In genomic region chr6:80543598-80544181, GRCh38 we compare ENCODE assay signal across 13 cellular contexts.
DNase-seq lines count a peak whose midpoint lies in the region; ATAC-seq and TF ChIP-seq lines count a peak whose summit lies in the region.
"Had no signal": no experiment of that assay in that cellular context is flagged by ENCODE, and none has a peak within 500 bp of the region (broad histone marks: within the 10 kb centered on the region; RNA-seq: fewer than 3 reads in every experiment).

No MANE protein-coding gene starts in this region.

- H2AFZ ChIP-seq in neuronal stem cell (ENCODE audit: low read length), result peak overlapping the region; percentile 82

- no peak overlapping the region for H3K14ac ChIP-seq in neuronal stem cell (ENCODE audit: low read length)

- no peaks in the 10 kb centered on the region for H3K9me3 ChIP-seq in neuronal stem cell (replicated peaks in 1 of 2; ENCODE audit: control insufficient read depth in 2 of 2, insufficient read depth in 1 of 2, low read depth in 1 of 2, low read length in 2 of 2)

- H2BK5ac ChIP-seq in neuronal stem cell (ENCODE audit: low read length), result no peak overlapping the region

- no peaks in the 10 kb centered on the region for H3K27me3 ChIP-seq in neuronal stem cell (ENCODE audit: control insufficient read depth in 3 of 3, insufficient read depth in 3 of 3, low read depth in 1 of 3, low read length in 3 of 3)
- H3K27me3 ChIP-seq: gastrocnemius medialis had no signal

- POLR2A ChIA-PET in naive thymus-derived CD8-positive, alpha-beta T cell (lab: Charles Lee), result no interaction called here

- H3K9ac ChIP-seq in neuronal stem cell (ENCODE audit: low read depth, low read length, poor library complexity), result no peak overlapping the region

- peaks cover 3 to 20% of the 10 kb centered on the region in 2 donors for H3K4me1 ChIP-seq in neuronal stem cell (ENCODE audit: control insufficient read depth in 2 of 2, insufficient read depth in 1 of 2, low read depth in 1 of 2, low read length in 2 of 2)
- H3K4me1 ChIP-seq: gastrocnemius medialis had no signal

- DNase-seq in LHCN-M2 (ENCODE audit: low read depth) (peak; percentile 99), chondrocyte (ENCODE audit: low spot score) (no peak), neuronal stem cell (ENCODE audit: low spot score) (no peak)
- DNase-seq in activated naive CD4-positive, alpha-beta T cell treated with anti-CD3 and anti-CD28 coated beads, Interleukin-2, amount 50 U/mL, for 16 hours, result no peak
- DNase-seq in naive thymus-derived CD8-positive, alpha-beta T cell, result no peak
- DNase-seq: activated CD4-positive, alpha-beta T cell treated with anti-CD3 and anti-CD28 coated beads, Interleukin-2, amount 50 U/mL, for 48 hours; aorta; gastrocnemius medialis; NCI-H2081 had no signal

- H2BK120ac ChIP-seq in neuronal stem cell (ENCODE audit: low read depth, low read length), result no peak overlapping the region

- H3K4me2 ChIP-seq in neuronal stem cell (ENCODE audit: insufficient read depth, low read length, poor library complexity, severe bottlenecking), result no peak overlapping the region

- no peak overlapping the region for H2BK12ac ChIP-seq in neuronal stem cell (ENCODE audit: low read length)

- H3K79me1 ChIP-seq in neuronal stem cell (ENCODE audit: low read depth, low read length), result no peaks in the 10 kb centered on the region

- H3K4me3 Mint-ChIP-seq in chondrocyte (ENCODE audit: unreplicated experiment), result peak overlapping the region; percentile 33
- H3K4me3 Mint-ChIP-seq in naive thymus-derived CD8-positive, alpha-beta T cell, result no peak overlapping the region
- H3K4me3 Mint-ChIP-seq: stimulated activated naive CD8-positive, alpha-beta T cell treated with anti-CD3 and anti-CD28 coated beads, Interleukin-15, Interleukin-2, amounts not matched to agents 100 ng/mL and 50 ng/mL, for 24 hours had no signal

- no peak overlapping the region for H2AK5ac ChIP-seq in neuronal stem cell (ENCODE audit: low read depth, low read length)

- H4K91ac ChIP-seq in neuronal stem cell (ENCODE audit: low read depth, low read length, poor library complexity), result no peak overlapping the region

- no peaks in the 10 kb centered on the region for H3K36me3 Mint-ChIP-seq in chondrocyte (ENCODE audit: low read depth)
- no peaks in the 10 kb centered on the region for H3K36me3 Mint-ChIP-seq in naive thymus-derived CD8-positive, alpha-beta T cell

- ATAC-seq in GM19463 (IDR thresholded peaks at IDR 0.05; ENCODE audit: unreplicated experiment), result peak; percentile 35
- ATAC-seq in GM21786 (IDR thresholded peaks at IDR 0.05; ENCODE audit: unreplicated experiment), result no peak
- no peak for ATAC-seq in GM18909 (IDR thresholded peaks at IDR 0.05; ENCODE audit: poor library complexity, unreplicated experiment)
- ATAC-seq in naive thymus-derived CD8-positive, alpha-beta T cell, result no peak
- ATAC-seq: gastrocnemius medialis had no signal

- no peak overlapping the region for H3K4ac ChIP-seq in neuronal stem cell (ENCODE audit: low read length)

- no peak overlapping the region for H3K23ac ChIP-seq in neuronal stem cell (ENCODE audit: low read depth, low read length, poor library complexity)

- no peaks in the 10 kb centered on the region for H3K36me3 ChIP-seq in neuronal stem cell (replicated peaks in 1 of 2; ENCODE audit: control insufficient read depth in 2 of 2, insufficient read depth in 2 of 2, low read length in 2 of 2)
- H3K36me3 ChIP-seq: gastrocnemius medialis had no signal

- WGBS in neuronal stem cell (ENCODE audit: extremely low coverage in 2 of 2, insufficient read length in 2 of 2, insufficient replicate concordance in 1 of 2), 2 donors, result no CpG with 5 or more reads among the region's 9 CpGs

- H3K4me1 Mint-ChIP-seq in chondrocyte (ENCODE audit: low read depth), result peaks cover 86% of the 10 kb centered on the region
- no peaks in the 10 kb centered on the region for H3K4me1 Mint-ChIP-seq in naive thymus-derived CD8-positive, alpha-beta T cell

- TF ChIP-seq CTCF in chondrocyte (IDR thresholded peaks at IDR 0.05), result peak; percentile 36

- no peak overlapping the region for H3K18ac ChIP-seq in neuronal stem cell (ENCODE audit: low read length)

- peaks cover 2% of the 10 kb centered on the region for H3K9me3 Mint-ChIP-seq in chondrocyte (ENCODE audit: low read depth)
- H3K9me3 Mint-ChIP-seq in naive thymus-derived CD8-positive, alpha-beta T cell, result peaks cover 0 to 4% (median 0%) of the 10 kb centered on the region in 9 donors
- H3K9me3 Mint-ChIP-seq: stimulated activated naive CD8-positive, alpha-beta T cell treated with anti-CD3 and anti-CD28 coated beads, Interleukin-15, Interleukin-2, amounts not matched to agents 100 ng/mL and 50 ng/mL, for 24 hours had no signal

- H4K8ac ChIP-seq in neuronal stem cell (ENCODE audit: low read depth, low read length), result no peak overlapping the region

- no peak overlapping the region for H3K4me3 ChIP-seq in neuronal stem cell (ENCODE audit: low read length in 2 of 2)
- H3K4me3 ChIP-seq: gastrocnemius medialis had no signal

- H2BK15ac ChIP-seq in neuronal stem cell (ENCODE audit: low read length), result no peak overlapping the region

- peak overlapping the region; percentile 76 for H3K27ac Mint-ChIP-seq in chondrocyte (ENCODE audit: unreplicated experiment)
- no peak overlapping the region for H3K27ac Mint-ChIP-seq in naive thymus-derived CD8-positive, alpha-beta T cell
- H3K27ac Mint-ChIP-seq: stimulated activated naive CD8-positive, alpha-beta T cell treated with anti-CD3 and anti-CD28 coated beads, Interleukin-15, Interleukin-2, amounts not matched to agents 100 ng/mL and 50 ng/mL, for 24 hours had no signal

- no peak overlapping the region for H3K27ac ChIP-seq in neuronal stem cell (replicated peaks; ENCODE audit: low read length)
- H3K27ac ChIP-seq: gastrocnemius medialis had no signal

- no peaks in the 10 kb centered on the region for H3K27me3 Mint-ChIP-seq in chondrocyte (ENCODE audit: low read depth)
- H3K27me3 Mint-ChIP-seq in naive thymus-derived CD8-positive, alpha-beta T cell, result peaks cover 4 to 32% (median 6%) of the 10 kb centered on the region in 5 donors
